In the genomic region with DNA sequence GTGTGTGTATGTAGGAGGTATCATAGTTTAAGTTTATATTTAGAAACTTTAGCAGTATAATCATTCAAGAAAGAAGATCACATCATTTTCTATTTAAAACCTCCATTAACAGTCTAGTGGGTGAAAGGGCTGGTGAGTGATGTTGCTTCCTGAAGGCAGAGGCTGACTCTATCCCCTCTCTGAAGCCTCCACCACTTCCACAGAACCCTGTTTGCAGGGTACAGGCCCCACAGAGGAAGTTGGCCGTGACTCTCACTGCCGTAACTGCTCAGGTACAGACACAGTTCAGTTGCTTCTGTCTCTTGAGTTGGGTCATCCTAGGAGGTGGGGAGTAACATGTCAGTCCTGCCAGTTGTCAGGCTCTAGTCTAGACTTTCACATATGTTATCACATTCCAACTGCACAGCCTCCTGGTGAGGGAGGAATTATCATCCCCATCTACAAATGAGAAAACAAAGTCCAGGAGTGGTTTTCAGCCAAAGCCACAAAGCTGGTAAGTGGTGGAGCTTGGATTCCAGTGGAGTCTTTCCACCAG, we compare ENCODE assay signal across 10 cellular contexts. TPM values are rescaled to one million over a fixed set of nuclear protein-coding genes. Genes with fewer than 3 reads are reported as not detected.
DNase-seq lines count a peak whose midpoint lies in the region; ATAC-seq lines count a peak whose summit lies in the region.
"Had no signal": no experiment of that assay in that cellular context is flagged by ENCODE, and none has a peak within 500 bp of the region (broad histone marks: within the 10 kb centered on the region; RNA-seq: fewer than 3 reads in every experiment).

No MANE protein-coding gene starts in this region.

- peak; percentile 49 for ATAC-seq in GM18867 (IDR thresholded peaks at IDR 0.05; ENCODE audit: unreplicated experiment)
- ATAC-seq in HG03196 (IDR thresholded peaks at IDR 0.05; ENCODE audit: unreplicated experiment), result no peak

- H3K27ac ChIP-seq in SJCRH30, result no peak overlapping the region
- H3K27ac ChIP-seq: 22Rv1, prostate gland had no signal

- no peaks in the 10 kb centered on the region for H3K36me3 ChIP-seq in SJCRH30
- H3K36me3 ChIP-seq: prostate gland had no signal

- H3K27me3 ChIP-seq in SJCRH30, result no peaks in the 10 kb centered on the region

- no peaks in the 10 kb centered on the region for H3K9me3 ChIP-seq in SJCRH30 (replicated peaks)
- H3K9me3 ChIP-seq: prostate gland had no signal

- no peak overlapping the region for H3K4me3 ChIP-seq in SJCRH30
- H3K4me3 ChIP-seq: prostate gland had no signal

- DNase-seq in NCI-H1694 treated with DMSO at 0.1 percent for 48 hours (lab: John Stamatoyannopoulos, UW), result peak; percentile 75
- no peak for DNase-seq in NCI-H1694 (lab: John Stamatoyannopoulos, UW)
- peak; percentile 23 to 55 for DNase-seq in SJCRH30
- peak; percentile 13 to 37 for DNase-seq in lung microvascular endothelial cell (ENCODE audit: low read depth in 2 of 2)
- DNase-seq in kidney tubule cell (ENCODE audit: low spot score), result no peak
- no peak for DNase-seq in middle frontal gyrus (ENCODE audit: extremely low spot score, low spot score)

- peaks cover 20% of the 10 kb centered on the region for H3K4me1 ChIP-seq in SJCRH30
- H3K4me1 ChIP-seq: prostate gland had no signal

RNA-seq across cellular contexts. Expression of gene CFL2, which starts 31.5 kb away (rescaled TPM):
- total RNA-seq in SJCRH30 (2014; rRNA removed; shearing (Covaris generic)), result 197 and 233 TPM in 2 replicates
- 22.6 and 28.5 TPM in 2 replicates for total RNA-seq in lung microvascular endothelial cell

RNA-seq across cellular contexts. Expression of gene SNX6, which starts 52.9 kb away (rescaled TPM):
- total RNA-seq in SJCRH30 (2014; rRNA removed; shearing (Covaris generic)), result 95.3 and 105 TPM in 2 replicates
- total RNA-seq in lung microvascular endothelial cell, result 57.9 and 64.9 TPM in 2 replicates

Comparison
In these comparisons a context has a peak if more than half of its experiments do, and no peak if none do; other contexts are left out.
1. DNase-seq: peak in NCI-H1694 treated with DMSO at 0.1 percent for 48 hours (single experiment), SJCRH30 (2 of 2) and lung microvascular endothelial cell (2 of 2); none in NCI-H1694 (single experiment), kidney tubule cell (single experiment) and middle frontal gyrus (single experiment).